ENCODE assay signal across 9 cellular contexts in genomic region chr17:78337244-78338109, GRCh38. TPM values are rescaled to one million over a fixed set of nuclear protein-coding genes. Genes with fewer than 3 reads are reported as not detected.
DNase-seq lines count a peak whose midpoint lies in the region; ATAC-seq, FAIRE-seq and TF ChIP-seq lines count a peak whose summit lies in the region.
"Had no signal": no experiment of that assay in that cellular context is flagged by ENCODE, and none has a peak within 500 bp of the region (broad histone marks: within the 10 kb centered on the region; RNA-seq: fewer than 3 reads in every experiment).

No MANE protein-coding gene starts in this region.

- H3K4me1 ChIP-seq in GM12878 (ENCODE audit: control insufficient read depth, insufficient read depth, low read length), result peaks cover 51% of the 10 kb centered on the region
- peaks cover 13% of the 10 kb centered on the region for H3K4me1 ChIP-seq in smooth muscle cell (ENCODE audit: low read depth)

- POLR2A ChIA-PET in GM12878 (lab: Charles Lee), result interaction anchor here (0.6 to 1.6 kb wide), 4 partner anchors 19 to 189 kb away, joined by 3 to 12 read pairs (median 4); no protein-coding TSS in a partner anchor

- no TSS peak for BruUV-seq in GM12878 (replicated peaks; lab: Mats Ljungman, UMichigan)

- RAD21 ChIA-PET in GM12878 (lab: Charles Lee; ENCODE audit: unreplicated experiment), result interaction anchor here (0.6 to 7.3 kb wide), 4 partner anchors 11 to 72 kb away, joined by 3 to 81 read pairs (median 6); no protein-coding TSS in a partner anchor

- H3K9ac ChIP-seq in GM12878 (ENCODE audit: control insufficient read depth, insufficient read depth, low read length), result no peak overlapping the region
- H3K9ac ChIP-seq in smooth muscle cell (ENCODE audit: low read depth), result peak overlapping the region; percentile 57

- DNase-seq in GM12878 (ENCODE audit: low read depth, low spot score) (peak; percentile 87), smooth muscle cell (lab: John Stamatoyannopoulos, UW; ENCODE audit: unreplicated experiment) (peak; percentile 21), NCI-H1694 treated with DMSO at 0.1 percent for 48 hours (lab: John Stamatoyannopoulos, UW) (no peak), middle frontal gyrus (ENCODE audit: extremely low spot score, low spot score) (no peak), DMS79 (lab: John Stamatoyannopoulos, UW) (no peak), endothelial cell (ENCODE audit: low spot score) (no peak)

- peak overlapping the region; percentile 36 for H3K4me2 ChIP-seq in GM12878 (ENCODE audit: control insufficient read depth, insufficient read depth)
- H3K4me2 ChIP-seq in smooth muscle cell, result peak overlapping the region; percentile 35

- no peaks in the 10 kb centered on the region for H3K9me3 Mint-ChIP-seq in endothelial cell (ENCODE audit: unreplicated experiment)

- H3K27me3 ChIP-seq in GM12878 (replicated peaks in 1 of 2; ENCODE audit: control insufficient read depth in 2 of 2, insufficient read depth in 2 of 2, low read length in 1 of 2), result no peaks in the 10 kb centered on the region
- no peaks in the 10 kb centered on the region for H3K27me3 ChIP-seq in smooth muscle cell (ENCODE audit: low read depth)

- in situ Hi-C loops in GM12878 (cut with MboI), result no loop called here

- TF ChIP-seq CTCF in GM12878 (IDR thresholded peaks at IDR 0.05 in 2 of 3, conservative IDR thresholded peaks at IDR 0.05 in 1 of 3; ENCODE audit: control insufficient read depth in 2 of 3, extremely low read depth in 1 of 3, insufficient read depth in 1 of 3, low read depth in 3 of 3, low read length in 3 of 3), result no peak
- TF ChIP-seq CTCF in smooth muscle cell (IDR thresholded peaks at IDR 0.05; ENCODE audit: borderline replicate concordance, insufficient read depth, poor library complexity, severe bottlenecking), result no peak
- TF ChIP-seq CTCF in endothelial cell (IDR thresholded peaks at IDR 0.05; ENCODE audit: unreplicated experiment), result no peak

- CTCF ChIA-PET in GM12878 (lab: Yijun Ruan, JAX), result interaction anchor here (2.5 to 4.7 kb wide), 2 partner anchors 17 to 21 kb away, joined by 6 to 30 read pairs; no protein-coding TSS in a partner anchor

- no peaks in the 10 kb centered on the region for H3K9me3 ChIP-seq in GM12878 (replicated peaks; ENCODE audit: control insufficient read depth, insufficient read depth, low read length)
- H3K9me3 ChIP-seq in smooth muscle cell (replicated peaks; ENCODE audit: low read depth), result no peaks in the 10 kb centered on the region

- SMC1A ChIA-PET in GM12878 (lab: Charles Lee; ENCODE audit: uncharacterized antibody, unreplicated experiment), result interaction anchor here (0.6 to 7.8 kb wide), 6 partner anchors 12 to 84 kb away, joined by 3 to 91 read pairs (median 4); partner anchors contain the start of gene PGS1

- no peak overlapping the region for H3K4me3 Mint-ChIP-seq in endothelial cell (ENCODE audit: unreplicated experiment)

- peaks cover 4% of the 10 kb centered on the region for H3K27me3 Mint-ChIP-seq in endothelial cell (ENCODE audit: unreplicated experiment)

- H3K4me3 ChIP-seq in GM12878 (peak overlapping the region; percentile 19; the same call in 1 of the 2 replicates), smooth muscle cell (no peak overlapping the region)

- TF ChIP-seq POLR2A in GM12878 (IDR thresholded peaks at IDR 0.05; ENCODE audit: low read depth, low read length), result no peak

- H3F3A ChIP-seq in smooth muscle cell (ENCODE audit: low read depth), result peaks cover 4% of the 10 kb centered on the region

- intact Hi-C loops in GM12878 (cut with micrococcal nuclease; ENCODE audit: unreplicated experiment), result loop anchor here (2.0 kb wide), 1 partner anchor 23 kb away; the partner anchor contains the start of gene SOCS3

- H3K36me3 ChIP-seq in GM12878 (ENCODE audit: control insufficient read depth in 2 of 2, insufficient read depth in 2 of 2, low read length in 1 of 2) (no peaks in the 10 kb centered on the region), smooth muscle cell (ENCODE audit: low read depth) (no peaks in the 10 kb centered on the region)

- peaks cover 9% of the 10 kb centered on the region for H3K4me1 Mint-ChIP-seq in endothelial cell (ENCODE audit: unreplicated experiment)

- ATAC-seq in GM19438 (IDR thresholded peaks at IDR 0.05; ENCODE audit: low read depth, unreplicated experiment) (peak; percentile 59), HG03439 (IDR thresholded peaks at IDR 0.05; ENCODE audit: unreplicated experiment) (peak; percentile 57), GM12878 (peak; percentile 74)

- H3K27ac Mint-ChIP-seq in endothelial cell (ENCODE audit: unreplicated experiment), result no peak overlapping the region

- H3K79me2 ChIP-seq in GM12878 (ENCODE audit: control insufficient read depth, insufficient read depth, low read length) (no peaks in the 10 kb centered on the region), smooth muscle cell (ENCODE audit: low read depth) (no peaks in the 10 kb centered on the region)

- 3% methylated on average over 19 of the region's 19 CpGs for WGBS in GM12878 (ENCODE audit: insufficient coverage, insufficient replicate concordance, low lambda C conversion rate, missing lambda C conversion rate)
- 68% methylated on average over 19 of the region's 19 CpGs for WGBS in smooth muscle cell (ENCODE audit: low lambda C conversion rate)

- peak; percentile 67 to 95; a peak in 2 of 4 replicates for TF ChIP-seq EP300 in GM12878 (IDR thresholded peaks at IDR 0.05; ENCODE audit: borderline replicate concordance in 1 of 2, control insufficient read depth in 1 of 2, low read depth in 2 of 2, low read length in 2 of 2)

- H3K27ac ChIP-seq in GM12878 (ENCODE audit: control insufficient read depth, insufficient read depth), result peak overlapping the region; percentile 48; the same call in 1 of the 2 replicates
- H3K27ac ChIP-seq in smooth muscle cell (ENCODE audit: low read depth), result peak overlapping the region; percentile 91

- no peaks in the 10 kb centered on the region for H4K20me1 ChIP-seq in GM12878 (ENCODE audit: control insufficient read depth, insufficient read depth)
- H4K20me1 ChIP-seq in smooth muscle cell (ENCODE audit: low read depth), result no peaks in the 10 kb centered on the region

- no peak for TF ChIP-seq RAD21 in GM12878 (IDR thresholded peaks at IDR 0.05; ENCODE audit: insufficient read depth, low read depth, low read length)

- H3K36me3 Mint-ChIP-seq in endothelial cell (ENCODE audit: low read depth, unreplicated experiment), result peaks cover 4% of the 10 kb centered on the region

- H2AFZ ChIP-seq in GM12878 (ENCODE audit: control insufficient read depth, low read depth, low read length) (no peak overlapping the region), smooth muscle cell (ENCODE audit: low read depth) (no peak overlapping the region)

- peak; percentile 99 for FAIRE-seq in GM12878 (lab: Jason Lieb, UNC)
- FAIRE-seq: colon had no signal

TF ChIP-seq in GM12878, 131 proteins besides CTCF, POLR2A, EP300 and RAD21 (continues in another document):
- no peak for TF ChIP-seq RBBP5 (conservative IDR thresholded peaks at IDR 0.05)
- no peak for TF ChIP-seq MYC (IDR thresholded peaks at IDR 0.05; ENCODE audit: insufficient read depth, insufficient read length, insufficient replicate concordance, low read length, severe bottlenecking)
- no peak for TF ChIP-seq EZH2 (IDR thresholded peaks at IDR 0.05; ENCODE audit: borderline replicate concordance, control insufficient read depth, low read depth, low read length)
- TF ChIP-seq ZNF207 (IDR thresholded peaks at IDR 0.05; ENCODE audit: borderline replicate concordance), result no peak
- TF ChIP-seq YBX1 (IDR thresholded peaks at IDR 0.05), result no peak
- TF ChIP-seq MXI1 (IDR thresholded peaks at IDR 0.05; ENCODE audit: low read depth, low read length), result 0 out of 2 replicates have a peak, but pooled peaks have one; percentile 24

RNA-seq across cellular contexts. Expression of gene SOCS3, which starts 22.4 kb away (rescaled TPM):
- 4.2 and 4.3 TPM in 2 replicates for total RNA-seq in GM12878 (2013; cell fraction: nucleolus; rRNA removed)
- total RNA-seq in GM12878 (2014; rRNA removed) (1.7 and 2.0 TPM in 2 replicates), GM12878 (2014; rRNA removed; fragmentation: Illumina TruSeq; extraction: Trizol) (0.92 and 1.0 TPM in 2 replicates), GM12878 (2021) (1.8 and 2.7 TPM in 2 replicates), smooth muscle cell (116 and 172 TPM in 2 replicates), endothelial cell (ENCODE audit: unreplicated experiment) (30.2 TPM)
- 1.4 TPM for polyA plus RNA-seq in GM12878 (2011; ENCODE audit: low read depth)
- polyA plus RNA-seq in GM12878 (2011; rRNA removed) (3.5 and 3.9 TPM in 2 replicates), GM12878 (2014; fragmentation: Illumina TruSeq; extraction: Trizol) (0.40 and 0.48 TPM in 2 replicates), GM12878 (2014; fragmentation: Nextera tagmentation; extraction: Ambion mirVana) (under 1 TPM; 0.05 to 0.10 TPM), GM12878 (2014; rRNA removed) (1.0 and 1.4 TPM in 2 replicates), GM12878 (2016; fragmentation: Nextera tagmentation; extraction: Ambion mirVana) (1 to 10 TPM in 1 of 2 experiments, under 1 TPM in 1; 0.87 to 1.1 TPM), smooth muscle cell (201 and 310 TPM in 2 replicates)
- polyA plus RNA-seq in GM12878 (2011; cell fraction: cytosol; rRNA removed), result 4.5 and 5.4 TPM in 2 replicates
- polyA plus RNA-seq in GM12878 (2011; cell fraction: nucleus; rRNA removed), result 12.8 and 13.1 TPM in 2 replicates
- 3.2 and 7.9 TPM in 2 replicates for polyA plus RNA-seq in GM12878 (2012)
- 5.3 and 11.4 TPM in 2 replicates for polyA minus RNA-seq in GM12878 (2011; rRNA and poly(A)+ RNA removed)
- polyA minus RNA-seq in GM12878 (2011; cell fraction: cytosol; rRNA and poly(A)+ RNA removed), result 4.1 TPM in 2 replicates
- 8.9 and 12.6 TPM in 2 replicates for polyA minus RNA-seq in GM12878 (2011; cell fraction: nucleus; rRNA and poly(A)+ RNA removed)

RNA-seq across cellular contexts. Expression of gene PGS1, which starts 41.0 kb away (rescaled TPM):
- 112 and 119 TPM in 2 replicates for total RNA-seq in GM12878 (2013; cell fraction: nucleolus; rRNA removed)
- 26.5 and 29.2 TPM in 2 replicates for total RNA-seq in GM12878 (2014; rRNA removed)
- 15.0 and 15.9 TPM in 2 replicates for total RNA-seq in GM12878 (2014; rRNA removed; fragmentation: Illumina TruSeq; extraction: Trizol)
- 31.7 and 34.1 TPM in 2 replicates for total RNA-seq in GM12878 (2021)
- polyA plus RNA-seq in GM12878 (2011; ENCODE audit: low read depth), result 14.9 TPM
- 19.4 and 28.3 TPM in 2 replicates for polyA plus RNA-seq in GM12878 (2011; rRNA removed)
- polyA plus RNA-seq in GM12878 (2011; cell fraction: cytosol; rRNA removed), result 33.3 and 45.6 TPM in 2 replicates
- polyA plus RNA-seq in GM12878 (2011; cell fraction: nucleus; rRNA removed), result 145 and 149 TPM in 2 replicates
- polyA plus RNA-seq in GM12878 (2012), result 26.4 and 26.6 TPM in 2 replicates
- 13.4 and 19.1 TPM in 2 replicates for polyA plus RNA-seq in GM12878 (2014; fragmentation: Illumina TruSeq; extraction: Trizol)
- polyA plus RNA-seq in GM12878 (2014; fragmentation: Nextera tagmentation; extraction: Ambion mirVana), result 1 to 10 TPM; 1.3 to 1.9 TPM
- 32.2 and 33.1 TPM in 2 replicates for polyA plus RNA-seq in GM12878 (2014; rRNA removed)
- 10 to 100 TPM; 36.3 to 37.6 TPM for polyA plus RNA-seq in GM12878 (2016; fragmentation: Nextera tagmentation; extraction: Ambion mirVana)
- polyA minus RNA-seq in GM12878 (2011; rRNA and poly(A)+ RNA removed), result 25.3 and 42.4 TPM in 2 replicates
- polyA minus RNA-seq in GM12878 (2011; cell fraction: cytosol; rRNA and poly(A)+ RNA removed), result 11.9 TPM in 2 replicates
- 41.8 and 50.4 TPM in 2 replicates for polyA minus RNA-seq in GM12878 (2011; cell fraction: nucleus; rRNA and poly(A)+ RNA removed)
- 29.5 and 29.9 TPM in 2 replicates for total RNA-seq in smooth muscle cell
- 22.6 and 37.8 TPM in 2 replicates for polyA plus RNA-seq in smooth muscle cell
- total RNA-seq in endothelial cell (ENCODE audit: unreplicated experiment), result 85.5 TPM

Comparison
In these comparisons a context has a peak if more than half of its experiments do, and no peak if none do; other contexts are left out.
1. DNase-seq: peak in GM12878 (single experiment) and smooth muscle cell (single experiment); none in NCI-H1694 treated with DMSO at 0.1 percent for 48 hours (single experiment), middle frontal gyrus (single experiment), DMS79 (single experiment) and endothelial cell (single experiment).
2. Peak in every context shown above with its lines, with median percentiles within 50 percentile points of each other: ATAC-seq.